ENCODE assay signal across 1 cellular context in the genomic region with DNA sequence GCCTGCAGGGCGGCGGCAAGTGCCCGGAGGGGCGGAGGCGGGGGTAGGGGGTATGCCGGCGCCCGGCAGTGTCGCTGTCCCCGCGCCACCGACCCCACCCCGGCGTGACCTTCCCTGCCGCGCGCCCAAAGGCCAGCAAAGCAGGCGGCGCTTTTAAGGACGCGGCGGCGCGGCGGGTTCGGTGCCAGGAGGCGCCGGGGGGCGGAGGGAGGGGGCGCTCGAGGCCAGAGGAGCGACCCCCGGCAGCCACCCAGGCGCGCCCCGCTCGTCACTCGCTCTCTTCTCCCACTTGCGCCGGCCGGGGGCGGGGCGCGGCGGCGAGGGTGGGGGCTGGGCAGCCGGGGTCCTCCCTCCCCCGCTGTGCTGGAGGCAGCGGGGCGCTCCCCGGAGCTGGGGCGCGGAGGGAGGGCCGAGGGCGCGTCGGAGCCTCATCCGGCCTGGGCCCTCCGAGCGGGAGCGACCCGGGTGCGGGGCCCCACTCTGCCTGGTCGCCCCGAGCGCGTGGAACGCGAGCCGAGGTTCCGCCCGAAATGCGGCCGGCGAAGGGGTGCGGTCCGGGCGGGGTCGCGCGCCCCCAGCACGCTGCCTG.
TF ChIP-seq lines count a peak whose summit lies in the region.

No MANE protein-coding gene starts in this region.

TF ChIP-seq in K562, 482 proteins besides CTCF, POLR2A, EP300 and RAD21 (continued from another document and continues in another):
- TF ChIP-seq E2F6 (IDR thresholded peaks at IDR 0.05; ENCODE audit: borderline replicate concordance in 1 of 2, extremely low read depth in 1 of 2, insufficient read depth in 1 of 2, insufficient read length in 1 of 2, low read depth in 1 of 2, low read length in 1 of 2, poor library complexity in 1 of 2, severe bottlenecking in 1 of 2) (peak in 1 of 2 experiments; percentile 9), PPARD (CRISPR knock-in tag; IDR thresholded peaks at IDR 0.05) (no peak), NR2C2 (CRISPR knock-in tag; IDR thresholded peaks at IDR 0.05) (no peak), NR2C2 (tag; IDR thresholded peaks at IDR 0.05) (peak; percentile 75), ZNF707 (CRISPR knock-in tag; conservative IDR thresholded peaks at IDR 0.05) (no peak), PML (IDR thresholded peaks at IDR 0.05; ENCODE audit: low read length) (no peak), CUX1 (CRISPR knock-in tag; IDR thresholded peaks at IDR 0.05) (no peak), BDP1 (IDR thresholded peaks at IDR 0.05; ENCODE audit: insufficient read depth, insufficient read length) (no peak), MYC (IDR thresholded peaks at IDR 0.05; ENCODE audit: low read depth, low read length) (peak; percentile 14; the same call in 1 of the 2 replicates), MYC (CRISPR knock-in tag; IDR thresholded peaks at IDR 0.05; ENCODE audit: borderline replicate concordance, low read depth) (no peak), TAF1 (IDR thresholded peaks at IDR 0.05; ENCODE audit: control insufficient read depth, extremely low read depth, insufficient read depth, low read length, severe bottlenecking) (peak; percentile 40), ZKSCAN3 (CRISPR knock-in tag; IDR thresholded peaks at IDR 0.05) (no peak), CREBBP (IDR thresholded peaks at IDR 0.05; ENCODE audit: low read depth, low read length) (no peak), ZNF165 (CRISPR knock-in tag; IDR thresholded peaks at IDR 0.05; ENCODE audit: borderline replicate concordance) (no peak), MAX (CRISPR knock-in tag; IDR thresholded peaks at IDR 0.05) (peak; percentile 61; the same call in 1 of the 2 replicates), ZNF717 (CRISPR knock-in tag; IDR thresholded peaks at IDR 0.05) (no peak), SMARCB1 (IDR thresholded peaks at IDR 0.05; ENCODE audit: insufficient read length, low read depth) (no peak), TEAD2 (tag; IDR thresholded peaks at IDR 0.05) (no peak), BRD4 (IDR thresholded peaks at IDR 0.05) (peak; percentile 76; the same call in 1 of the 2 replicates), GATAD2B (IDR thresholded peaks at IDR 0.05; ENCODE audit: borderline replicate concordance) (0 out of 2 replicates have a peak, but pooled peaks have one; percentile 18), ZBTB11 (CRISPR knock-in tag; IDR thresholded peaks at IDR 0.05) (peak in 1 of 3 experiments; percentile 64; a peak in 1 of 6 replicates), SPI1 (IDR thresholded peaks at IDR 0.05; ENCODE audit: borderline replicate concordance, low read depth, low read length) (no peak), MAZ (CRISPR knock-in tag; conservative IDR thresholded peaks at IDR 0.05 in 1 of 2, IDR thresholded peaks at IDR 0.05 in 1 of 2) (peak in 1 of 2 experiments; percentile 82; a peak in 2 of 4 replicates), ZBTB7A (IDR thresholded peaks at IDR 0.05; ENCODE audit: borderline replicate concordance, control insufficient read depth, low read depth, low read length) (peak; percentile 52), MNT (conservative IDR thresholded peaks at IDR 0.05) (peak in 1 of 2 experiments; percentile 41; a peak in 1 of 4 replicates), VEZF1 (CRISPR knock-in tag; IDR thresholded peaks at IDR 0.05) (peak; percentile 83), FOXP1 (CRISPR knock-in tag; IDR thresholded peaks at IDR 0.05) (0 out of 2 replicates have a peak, but pooled peaks have one; percentile 2), NONO (IDR thresholded peaks at IDR 0.05; ENCODE audit: low read depth in 2 of 2, low read length in 1 of 2) (0 out of 4 replicates have a peak, but pooled peaks of 1 of the 2 experiments have one; percentile 50), ZNF395 (CRISPR knock-in tag; IDR thresholded peaks at IDR 0.05) (0 out of 2 replicates have a peak, but pooled peaks have one; percentile 34), ZNF584 (CRISPR knock-in tag; IDR thresholded peaks at IDR 0.05; ENCODE audit: low read depth) (0 out of 2 replicates have a peak, but pooled peaks have one; percentile 56), SAFB (IDR thresholded peaks at IDR 0.05; ENCODE audit: borderline replicate concordance, low read depth, low read length) (peak; percentile 62; the same call in 1 of the 2 replicates), GTF2E2 (tag; IDR thresholded peaks at IDR 0.05) (peak; percentile 91; the same call in 1 of the 2 replicates), MTA3 (IDR thresholded peaks at IDR 0.05; ENCODE audit: borderline replicate concordance) (peak; percentile 79; the same call in 1 of the 2 replicates)
- TF ChIP-seq, protein P1, sequence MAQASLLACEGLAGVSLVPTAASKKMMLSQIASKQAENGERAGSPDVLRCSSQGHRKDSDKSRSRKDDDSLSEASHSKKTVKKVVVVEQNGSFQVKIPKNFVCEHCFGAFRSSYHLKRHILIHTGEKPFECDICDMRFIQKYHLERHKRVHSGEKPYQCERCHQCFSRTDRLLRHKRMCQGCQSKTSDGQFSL (CRISPR knock-in tag; IDR thresholded peaks at IDR 0.05): no peak
- TF ChIP-seq, protein P1 (tag; IDR thresholded peaks at IDR 0.05): 0 out of 4 replicates have a peak, but pooled peaks of 1 of the 2 experiments have one; percentile 10
- TF ChIP-seq, protein P2, sequence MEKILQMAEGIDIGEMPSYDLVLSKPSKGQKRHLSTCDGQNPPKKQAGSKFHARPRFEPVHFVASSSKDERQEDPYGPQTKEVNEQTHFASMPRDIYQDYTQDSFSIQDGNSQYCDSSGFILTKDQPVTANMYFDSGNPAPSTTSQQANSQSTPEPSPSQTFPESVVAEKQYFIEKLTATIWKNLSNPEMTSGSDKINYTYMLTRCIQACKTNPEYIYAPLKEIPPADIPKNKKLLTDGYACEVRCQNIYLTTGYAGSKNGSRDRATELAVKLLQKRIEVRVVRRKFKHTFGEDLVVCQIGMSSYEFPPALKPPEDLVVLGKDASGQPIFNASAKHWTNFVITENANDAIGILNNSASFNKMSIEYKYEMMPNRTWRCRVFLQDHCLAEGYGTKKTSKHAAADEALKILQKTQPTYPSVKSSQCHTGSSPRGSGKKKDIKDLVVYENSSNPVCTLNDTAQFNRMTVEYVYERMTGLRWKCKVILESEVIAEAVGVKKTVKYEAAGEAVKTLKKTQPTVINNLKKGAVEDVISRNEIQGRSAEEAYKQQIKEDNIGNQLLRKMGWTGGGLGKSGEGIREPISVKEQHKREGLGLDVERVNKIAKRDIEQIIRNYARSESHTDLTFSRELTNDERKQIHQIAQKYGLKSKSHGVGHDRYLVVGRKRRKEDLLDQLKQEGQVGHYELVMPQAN (IDR thresholded peaks at IDR 0.05; ENCODE audit: borderline replicate concordance): no peak
